1 cellular context compared by ENCODE assay signal in genomic region chr11:18987454-18988231, GRCh38.
TF ChIP-seq lines count a peak whose summit lies in the region.

No MANE protein-coding gene starts in this region.

TF ChIP-seq in GM12878, 131 proteins besides CTCF, POLR2A, EP300 and RAD21:
- no peak for TF ChIP-seq NRF1 (conservative IDR thresholded peaks at IDR 0.05; ENCODE audit: low read depth, low read length)
- peak; percentile 70 for TF ChIP-seq BCL3 (IDR thresholded peaks at IDR 0.05; ENCODE audit: borderline replicate concordance, insufficient read depth, low read depth, low read length, poor library complexity, severe bottlenecking)
- no peak for TF ChIP-seq CEBPB (IDR thresholded peaks at IDR 0.05; ENCODE audit: borderline replicate concordance in 1 of 2, low read depth in 2 of 2, low read length in 2 of 2)
- no peak for TF ChIP-seq ZSCAN29 (IDR thresholded peaks at IDR 0.05)
